ENCODE assay signal across 10 cellular contexts in genomic region chrX:54482839-54483593, GRCh38. TPM values are rescaled to one million over a fixed set of nuclear protein-coding genes. Genes with fewer than 3 reads are reported as not detected.
DNase-seq lines count a peak whose midpoint lies in the region; ATAC-seq and TF ChIP-seq lines count a peak whose summit lies in the region.
"Had no signal": no experiment of that assay in that cellular context is flagged by ENCODE, and none has a peak within 500 bp of the region (broad histone marks: within the 10 kb centered on the region; RNA-seq: fewer than 3 reads in every experiment).

No MANE protein-coding gene starts in this region.

- intact Hi-C loops in left ventricle myocardium inferior (cut with micrococcal nuclease) (no loop called here), body of pancreas (cut with DNase I) (no loop called here)

- 34 to 77% methylated on average over 6 to 16 of the region's 21 CpGs for WGBS in body of pancreas, 2 donors

- peaks cover 66% of the 10 kb centered on the region for H3K4me1 Mint-ChIP-seq in WTC11
- H3K4me1 Mint-ChIP-seq: activated naive CD4-positive, alpha-beta T cell treated with anti-CD3 and anti-CD28 coated beads, Interleukin-2, amount 50 U/mL, for 24 hours had no signal

- peak overlapping the region; percentile 74 for H3K27ac ChIP-seq in left ventricle myocardium inferior (replicated peaks)
- H3K27ac ChIP-seq in parathyroid adenoma = peak overlapping the region; percentile 60
- no peak overlapping the region for H3K27ac ChIP-seq in body of pancreas

- H3K36me3 ChIP-seq in left ventricle myocardium inferior = no peaks in the 10 kb centered on the region
- no peaks in the 10 kb centered on the region for H3K36me3 ChIP-seq in parathyroid adenoma (ENCODE audit: control insufficient read depth, insufficient read depth, low read length)
- no peaks in the 10 kb centered on the region for H3K36me3 ChIP-seq in body of pancreas (replicated peaks in 1 of 2; ENCODE audit: insufficient read depth in 1 of 2, low read depth in 2 of 2)
- H3K36me3 ChIP-seq in MG63 = no peaks in the 10 kb centered on the region

- H3K4me3 ChIP-seq in left ventricle myocardium inferior (peak overlapping the region; percentile 17), parathyroid adenoma (ENCODE audit: low read depth, low read length) (no peak overlapping the region), body of pancreas (no peak overlapping the region), MG63 (no peak overlapping the region)

- DNase-seq in COLO829 (ENCODE audit: low spot score) = peak; percentile 40
- peak; percentile 31 for DNase-seq in WTC11 (ENCODE audit: low spot score)
- DNase-seq in left ventricle myocardium inferior = no peak
- DNase-seq in body of pancreas = no peak
- DNase-seq in MG63 = no peak
- DNase-seq: NK-92 treated with Interleukin-12 subunit alpha and Interleukin-12 subunit beta, amount 100 ng/mL, for 24 hours had no signal

- peaks cover 3% of the 10 kb centered on the region for H3K79me2 ChIP-seq in parathyroid adenoma

- peak; percentile 17 for ATAC-seq in WTC11
- no peak for ATAC-seq in GM18861 (IDR thresholded peaks at IDR 0.05; ENCODE audit: unreplicated experiment)
- no peak for ATAC-seq in body of pancreas
- ATAC-seq in HG02759 (IDR thresholded peaks at IDR 0.05; ENCODE audit: unreplicated experiment) = no peak

- H3K9me3 Mint-ChIP-seq in WTC11 = no peaks in the 10 kb centered on the region
- H3K9me3 Mint-ChIP-seq: activated naive CD4-positive, alpha-beta T cell treated with anti-CD3 and anti-CD28 coated beads, Interleukin-2, amount 50 U/mL, for 24 hours had no signal

- H3K27me3 Mint-ChIP-seq in WTC11 (ENCODE audit: low read depth) = no peaks in the 10 kb centered on the region
- H3K27me3 Mint-ChIP-seq: activated naive CD4-positive, alpha-beta T cell treated with anti-CD3 and anti-CD28 coated beads, Interleukin-2, amount 50 U/mL, for 24 hours had no signal

- TF ChIP-seq POLR2A in body of pancreas (IDR thresholded peaks at IDR 0.05) = no peak

- no peak overlapping the region for H3K9ac ChIP-seq in parathyroid adenoma

- no peaks in the 10 kb centered on the region for H3K36me3 Mint-ChIP-seq in WTC11
- H3K36me3 Mint-ChIP-seq: activated naive CD4-positive, alpha-beta T cell treated with anti-CD3 and anti-CD28 coated beads, Interleukin-2, amount 50 U/mL, for 24 hours had no signal

- H3K4me1 ChIP-seq in left ventricle myocardium inferior = peaks cover 34% of the 10 kb centered on the region
- peaks cover 11% of the 10 kb centered on the region for H3K4me1 ChIP-seq in parathyroid adenoma
- peaks cover 13% of the 10 kb centered on the region for H3K4me1 ChIP-seq in body of pancreas

- H3K4me3 Mint-ChIP-seq in WTC11 = peak overlapping the region; percentile 55
- H3K4me3 Mint-ChIP-seq: activated naive CD4-positive, alpha-beta T cell treated with anti-CD3 and anti-CD28 coated beads, Interleukin-2, amount 50 U/mL, for 24 hours had no signal

- H3K9me3 ChIP-seq in left ventricle myocardium inferior (replicated peaks) (no peaks in the 10 kb centered on the region), parathyroid adenoma (ENCODE audit: control insufficient read depth, low read length) (no peaks in the 10 kb centered on the region), body of pancreas (no peaks in the 10 kb centered on the region), MG63 (no peaks in the 10 kb centered on the region)

- peak overlapping the region; percentile 61 for H2AFZ ChIP-seq in parathyroid adenoma

- H3K27me3 ChIP-seq in left ventricle myocardium inferior (ENCODE audit: low read depth) = no peaks in the 10 kb centered on the region
- no peaks in the 10 kb centered on the region for H3K27me3 ChIP-seq in parathyroid adenoma (ENCODE audit: control insufficient read depth, insufficient read depth, low read length)
- H3K27me3 ChIP-seq in body of pancreas = no peaks in the 10 kb centered on the region
- no peaks in the 10 kb centered on the region for H3K27me3 ChIP-seq in MG63

- POLR2A ChIA-PET in WTC11 (lab: Charles Lee) = interaction anchor here (1.5 kb wide), 1 partner anchor 12 kb away, joined by 4 read pairs; no protein-coding TSS in a partner anchor

- H3K4me2 ChIP-seq in parathyroid adenoma (ENCODE audit: low read length) = no peak overlapping the region

- TF ChIP-seq CTCF in WTC11 (IDR thresholded peaks at IDR 0.05) = no peak
- TF ChIP-seq CTCF in left ventricle myocardium inferior (IDR thresholded peaks at IDR 0.05; ENCODE audit: borderline replicate concordance) = no peak
- TF ChIP-seq CTCF in parathyroid adenoma (IDR thresholded peaks at IDR 0.05) = no peak
- no peak for TF ChIP-seq CTCF in body of pancreas (IDR thresholded peaks at IDR 0.05)

- CTCF ChIA-PET in WTC11 (lab: Charles Lee) = interaction anchor here (0.6 to 0.9 kb wide), 7 partner anchors 9 to 299 kb away, joined by 3 to 6 read pairs (median 3); partner anchors contain the start of gene GNL3L

- H3K27ac Mint-ChIP-seq in WTC11 = peak overlapping the region; percentile 89
- H3K27ac Mint-ChIP-seq: activated naive CD4-positive, alpha-beta T cell treated with anti-CD3 and anti-CD28 coated beads, Interleukin-2, amount 50 U/mL, for 24 hours had no signal

TF ChIP-seq in WTC11, 78 proteins besides CTCF, POLR2A, EP300 and RAD21 (continues in another document):
- no peak for TF ChIP-seq FOXJ3 (CRISPR knock-in tag; IDR thresholded peaks at IDR 0.05; ENCODE audit: borderline replicate concordance)
- no peak for TF ChIP-seq FOXP1 (CRISPR knock-in tag; IDR thresholded peaks at IDR 0.05; ENCODE audit: borderline replicate concordance)
- TF ChIP-seq PRDM15 (CRISPR knock-in tag; IDR thresholded peaks at IDR 0.05) = peak; percentile 46; the same call in 1 of the 2 replicates
- no peak for TF ChIP-seq MXD4 (CRISPR knock-in tag; IDR thresholded peaks at IDR 0.05; ENCODE audit: borderline replicate concordance)
- TF ChIP-seq ZNF425 (CRISPR knock-in tag; conservative IDR thresholded peaks at IDR 0.05) = no peak
- TF ChIP-seq ZNF219 (CRISPR knock-in tag; IDR thresholded peaks at IDR 0.05; ENCODE audit: borderline replicate concordance) = no peak
- no peak for TF ChIP-seq NFYB (CRISPR knock-in tag; conservative IDR thresholded peaks at IDR 0.05; ENCODE audit: low read depth)

RNA-seq across cellular contexts. Expression of gene FGD1, which starts 13.0 kb away (rescaled TPM):
- 32.8 to 36.3 TPM (median 33.7 TPM) in 3 replicates for total RNA-seq in WTC11 (2021)
- 8.6 TPM for total RNA-seq in left ventricle myocardium inferior
- 1 to 10 TPM; 2.3 to 2.9 TPM for total RNA-seq in body of pancreas
- 8.2 and 10.3 TPM in 2 replicates for total RNA-seq in MG63 (2014; rRNA removed; shearing (Covaris generic); ENCODE audit: low replicate concordance)

RNA-seq across cellular contexts. Expression of gene TSR2, which starts 42.8 kb away (rescaled TPM):
- total RNA-seq in WTC11 (2021) (43.4 to 47.4 TPM (median 45.5 TPM) in 3 replicates), left ventricle myocardium inferior (40.6 TPM), body of pancreas (10 to 100 TPM; 11.2 to 14.8 TPM)
- 14.5 and 16.4 TPM in 2 replicates for total RNA-seq in MG63 (2014; rRNA removed; shearing (Covaris generic); ENCODE audit: low replicate concordance)

RNA-seq across cellular contexts. Expression of gene GNL3L, which starts 47.0 kb away (rescaled TPM):
- total RNA-seq in WTC11 (2021) = 55.5 to 63.6 TPM (median 59.1 TPM) in 3 replicates
- 32.6 TPM for total RNA-seq in left ventricle myocardium inferior
- total RNA-seq in body of pancreas = 10 to 100 TPM; 14.2 to 17.6 TPM
- 11.0 and 11.8 TPM in 2 replicates for total RNA-seq in MG63 (2014; rRNA removed; shearing (Covaris generic); ENCODE audit: low replicate concordance)

Comparison
In these comparisons a context has a peak if more than half of its experiments do, and no peak if none do; other contexts are left out.
1. DNase-seq: peak in COLO829 (single experiment) and WTC11 (single experiment); none in left ventricle myocardium inferior (single experiment), body of pancreas (0 of 4) and MG63 (single experiment).
2. H3K27ac ChIP-seq: peak in left ventricle myocardium inferior (single experiment) and parathyroid adenoma (single experiment); none in body of pancreas (0 of 4).